Comparison of ENCODE assay signal across 10 cellular contexts in genomic region chrX:146809471-146809870, GRCh38. TPM values are rescaled to one million over a fixed set of nuclear protein-coding genes. Genes with fewer than 3 reads are reported as not detected.
"Had no signal": no experiment of that assay in that cellular context is flagged by ENCODE, and none has a peak within 500 bp of the region (broad histone marks: within the 10 kb centered on the region; RNA-seq: fewer than 3 reads in every experiment).

CXorf51B (plus strand) TSS chrX:146809771; CDS start chrX:146809792, 21 bp downstream.

RNA-seq across cellular contexts. Expression of gene CXorf51B, which starts in this region (rescaled TPM):
- total RNA-seq: OCI-LY7, PC-3, PC-9, Peyer's patch, Right ventricle myocardium inferior, Right ventricle myocardium superior, RPMI7951, SJCRH30, SJSA1 had no signal
- polyA plus RNA-seq: SK-N-SH had no signal
